14 cellular contexts compared by ENCODE assay signal in genomic region chr2:169106125-169106524, GRCh38. TPM values are rescaled to one million over a fixed set of nuclear protein-coding genes. Genes with fewer than 3 reads are reported as not detected.
"Had no signal": no experiment of that assay in that cellular context is flagged by ENCODE, and none has a peak within 500 bp of the region (broad histone marks: within the 10 kb centered on the region; RNA-seq: fewer than 3 reads in every experiment).

No MANE protein-coding gene starts in this region.

- H3K9me3 Mint-ChIP-seq: mesothelial cell of epicardium; neural progenitor cell; T-helper 1 cell treated with Interleukin-12 subunit alpha and Interleukin-12 subunit beta and Interleukin-4 antibody, amounts not matched to agents 30 μg/mL and 1 μg/mL, for 36 hours had no signal

- H2AFZ ChIP-seq: neural progenitor cell had no signal

- H3K27ac Mint-ChIP-seq: mesothelial cell of epicardium, neural progenitor cell had no signal

- H3K4me1 Mint-ChIP-seq: mesothelial cell of epicardium had no signal

- DNase-seq: activated CD4-positive, alpha-beta T cell treated with anti-CD3 and anti-CD28 coated beads for 36 hours; activated effector memory CD4-positive, alpha-beta T cell treated with Interleukin-2 at 50 U/mL for 16 hours; activated T-cell treated with anti-CD3 and anti-CD28 coated beads, Interleukin-2, amount 50 U/mL, for 1 hour; dorsolateral prefrontal cortex; gastrocnemius medialis; islet precursor cell; ovary; tibial artery had no signal

- H3K4me3 ChIP-seq: dorsolateral prefrontal cortex, gastrocnemius medialis, lung, neural progenitor cell, ovary, tibial artery had no signal

- H3K27ac ChIP-seq: dorsolateral prefrontal cortex, gastrocnemius medialis, neural progenitor cell, ovary, tibial artery had no signal

- H3K4me2 ChIP-seq: neural progenitor cell had no signal

- ATAC-seq: gastrocnemius medialis, sciatic nerve had no signal

- H3K4me3 Mint-ChIP-seq: activated CD4-positive, alpha-beta T cell treated with anti-CD3 and anti-CD28 coated beads for 36 hours; mesothelial cell of epicardium; neural progenitor cell had no signal

- H3K36me3 ChIP-seq: gastrocnemius medialis, neural progenitor cell, ovary, tibial artery had no signal

- H3K4me1 ChIP-seq: gastrocnemius medialis had no signal

- H3K27me3 ChIP-seq: dorsolateral prefrontal cortex, gastrocnemius medialis, ovary had no signal

- H3K36me3 Mint-ChIP-seq: mesothelial cell of epicardium, neural progenitor cell had no signal

- H3K9me3 ChIP-seq: gastrocnemius medialis, ovary, tibial artery had no signal

- H3K9ac ChIP-seq: neural progenitor cell had no signal

RNA-seq across cellular contexts. Expression of gene DHRS9, which starts 36.8 kb away (rescaled TPM):
- total RNA-seq: astrocyte had no signal
